Comparison of ENCODE assay signal across 8 cellular contexts in genomic region chr7:143490719-143491306, GRCh38. TPM values are rescaled to one million over a fixed set of nuclear protein-coding genes. Genes with fewer than 3 reads are reported as not detected.
DNase-seq lines count a peak whose midpoint lies in the region; ATAC-seq and TF ChIP-seq lines count a peak whose summit lies in the region.

No MANE protein-coding gene starts in this region.

- in situ Hi-C loops in SK-MEL-5 (cut with HindIII; ENCODE audit: low pct_unique_long_range_greater_than_20kb, low sequenced_read_pairs), result no loop called here

- H3K4me1 ChIP-seq in cardiac muscle cell (ENCODE audit: low read depth) (no peaks in the 10 kb centered on the region), upper lobe of right lung (peaks cover 23% of the 10 kb centered on the region)

- no peak for DNase-seq in Right ventricle myocardium superior
- DNase-seq in cardiac septum (ENCODE audit: low spot score), result no peak
- peak; percentile 59 for DNase-seq in SK-MEL-5 (ENCODE audit: low read depth, low spot score)
- peak; percentile 13 to 49 for DNase-seq in cardiac muscle cell (ENCODE audit: low read depth in 1 of 2, low spot score in 1 of 2)
- no peak for DNase-seq in upper lobe of right lung
- no peak for DNase-seq in DMS153 treated with DMSO at 0.1 percent for 48 hours (lab: John Stamatoyannopoulos, UW; ENCODE audit: unreplicated experiment)
- DNase-seq in kidney glomerular epithelial cell (lab: John Stamatoyannopoulos, UW), result no peak

- intact Hi-C loops in Right ventricle myocardium superior (cut with DNase I) (no loop called here), cardiac septum (cut with DNase I) (no loop called here), upper lobe of right lung (cut with DNase I) (no loop called here)

- ATAC-seq in Right ventricle myocardium superior (ENCODE audit: poor library complexity) (peak; percentile 61), upper lobe of right lung (peak; percentile 65), GM19452 (IDR thresholded peaks at IDR 0.05; ENCODE audit: unreplicated experiment) (no peak)

- H3K27me3 ChIP-seq in cardiac muscle cell, result no peaks in the 10 kb centered on the region
- H3K27me3 ChIP-seq in upper lobe of right lung, result no peaks in the 10 kb centered on the region

- H3K9me3 ChIP-seq in cardiac muscle cell (ENCODE audit: low read depth) (no peaks in the 10 kb centered on the region), upper lobe of right lung (no peaks in the 10 kb centered on the region)

- TF ChIP-seq CTCF in cardiac muscle cell (IDR thresholded peaks at IDR 0.05; ENCODE audit: low read depth, low read length) (peak; percentile 72), upper lobe of right lung (IDR thresholded peaks at IDR 0.05) (peak; percentile 49)

- H3K27ac ChIP-seq in cardiac muscle cell, result no peak overlapping the region
- no peak overlapping the region for H3K27ac ChIP-seq in upper lobe of right lung

- no peaks in the 10 kb centered on the region for H3K36me3 ChIP-seq in cardiac muscle cell
- H3K36me3 ChIP-seq in upper lobe of right lung, result no peaks in the 10 kb centered on the region

- H3K4me3 ChIP-seq in cardiac muscle cell (no peak overlapping the region), upper lobe of right lung (no peak overlapping the region)

RNA-seq across cellular contexts. Expression of gene TAS2R41, which starts 13.1 kb away (rescaled TPM):
- not detected for total RNA-seq in Right ventricle myocardium superior
- total RNA-seq in cardiac septum, result not detected
- not detected in 2 replicates for total RNA-seq in SK-MEL-5 (2014; rRNA removed; shearing (Covaris generic))
- not detected in 2 replicates for polyA plus RNA-seq in SK-MEL-5 (2015; cell fraction: cytosol; rRNA removed)
- polyA plus RNA-seq in SK-MEL-5 (2015; cell fraction: nucleus; rRNA removed), result not detected in 2 replicates
- total RNA-seq in cardiac muscle cell, result not detected in 2 replicates
- not detected in 2 replicates for polyA plus RNA-seq in cardiac muscle cell
- total RNA-seq in upper lobe of right lung, result not detected

RNA-seq across cellular contexts. Expression of gene TAS2R60, which starts 47.6 kb away (rescaled TPM):
- not detected for total RNA-seq in Right ventricle myocardium superior
- total RNA-seq in cardiac septum, result not detected
- total RNA-seq in SK-MEL-5 (2014; rRNA removed; shearing (Covaris generic)), result not detected in 2 replicates
- not detected in 2 replicates for polyA plus RNA-seq in SK-MEL-5 (2015; cell fraction: cytosol; rRNA removed)
- not detected in 2 replicates for polyA plus RNA-seq in SK-MEL-5 (2015; cell fraction: nucleus; rRNA removed)
- total RNA-seq in cardiac muscle cell, result not detected in 2 replicates
- not detected in 2 replicates for polyA plus RNA-seq in cardiac muscle cell
- total RNA-seq in upper lobe of right lung, result not detected

Comparison
In these comparisons a context has a peak if more than half of its experiments do, and no peak if none do; other contexts are left out.
1. DNase-seq: peak in SK-MEL-5 (single experiment) and cardiac muscle cell (2 of 2); none in Right ventricle myocardium superior (single experiment), cardiac septum (single experiment), upper lobe of right lung (single experiment), DMS153 treated with DMSO at 0.1 percent for 48 hours (single experiment) and kidney glomerular epithelial cell (single experiment).